ENCODE assay signal across 34 cellular contexts in the genomic region with DNA sequence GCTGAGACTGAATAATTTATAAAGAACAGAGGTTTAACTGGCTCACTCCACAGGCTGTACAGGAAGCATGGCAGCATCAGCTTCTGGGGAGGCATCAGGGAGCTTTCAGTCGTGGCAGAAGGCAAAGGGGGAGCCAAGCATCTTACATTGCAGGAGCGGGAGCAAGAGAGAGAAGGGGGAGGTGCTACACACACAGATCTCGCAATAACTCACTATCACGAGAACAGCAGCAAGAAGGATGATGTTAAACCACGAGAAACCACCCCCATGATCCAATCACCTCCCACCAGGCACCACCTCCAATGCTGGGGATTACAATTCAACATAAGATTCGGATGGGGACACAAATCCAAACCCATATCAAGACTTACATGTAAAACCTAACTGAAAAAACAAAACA. TPM values are rescaled to one million over a fixed set of nuclear protein-coding genes. Genes with fewer than 3 reads are reported as not detected.
"Had no signal": no experiment of that assay in that cellular context is flagged by ENCODE, and none has a peak within 500 bp of the region (broad histone marks: within the 10 kb centered on the region; RNA-seq: fewer than 3 reads in every experiment).

No MANE protein-coding gene starts in this region.

- H3K27me3 Mint-ChIP-seq: activated CD4-positive, alpha-beta memory T cell treated with anti-CD3 and anti-CD28 coated beads, Interleukin-2, amount 10 ng/mL, durations not matched to agents 7 days and 5 days; activated CD8-positive, alpha-beta memory T cell treated with anti-CD3 and anti-CD28 coated beads, Interleukin-2, amount 10 ng/mL, durations not matched to agents 7 days and 5 days; activated naive CD8-positive, alpha-beta T cell treated with anti-CD3 and anti-CD28 coated beads for 36 hours; brain had no signal

- DNase-seq: activated CD4-positive, alpha-beta memory T cell treated with anti-CD3 and anti-CD28 coated beads, Interleukin-2, amount 10 ng/mL, durations not matched to agents 7 days and 5 days; activated CD4-positive, alpha-beta T cell treated with anti-CD3 and anti-CD28 coated beads for 1 hour; activated CD4-positive, alpha-beta T cell treated with anti-CD3 and anti-CD28 coated beads for 48 hours; activated CD4-positive, CD25-positive, alpha-beta regulatory T cell; activated CD8-positive, alpha-beta memory T cell treated with anti-CD3 and anti-CD28 coated beads for 24 hours; activated CD8-positive, alpha-beta memory T cell treated with anti-CD3 and anti-CD28 coated beads, Interleukin-2, amount 10 ng/mL, durations not matched to agents 7 days and 5 days; activated CD8-positive, alpha-beta memory T cell treated with anti-CD3 and anti-CD28 coated beads, Interleukin-2, amount 50 U/mL, for 48 hours; activated effector memory CD4-positive, alpha-beta T cell treated with Interleukin-2 at 50 U/mL for 16 hours; activated naive CD4-positive, alpha-beta T cell treated with anti-CD3 and anti-CD28 coated beads, Interleukin-2, amount 50 U/mL, for 16 hours; activated naive CD8-positive, alpha-beta T cell treated with anti-CD3 and anti-CD28 coated beads for 36 hours; activated T-cell treated with anti-CD3 and anti-CD28 coated beads, Interleukin-2, amount 50 U/mL, for 48 hours; anterior cingulate cortex; caudate nucleus; cerebellar nuclear complex; NCI-H1092; NCI-H146; NCI-H187; NCI-H2029 treated with DMSO at 0.1 percent for 48 hours; NCI-H2107; NCI-H2171; NCI-H510A; NCI-H526; NCI-H748 treated with DMSO at 0.1 percent for 48 hours; NK-92 treated with Interleukin-12 subunit alpha and Interleukin-12 subunit beta, amount 100 ng/mL, for 24 hours; PC-9; Right ventricle myocardium superior; SW 1271; T-helper 1 cell; T-helper 2 cell; T-helper 9 cell; WERI-Rb-1 had no signal

- H3K4me3 Mint-ChIP-seq: activated CD4-positive, alpha-beta memory T cell treated with anti-CD3 and anti-CD28 coated beads, Interleukin-2, amount 10 ng/mL, durations not matched to agents 7 days and 5 days; activated CD8-positive, alpha-beta memory T cell treated with anti-CD3 and anti-CD28 coated beads, Interleukin-2, amount 10 ng/mL, durations not matched to agents 7 days and 5 days; activated naive CD8-positive, alpha-beta T cell treated with anti-CD3 and anti-CD28 coated beads for 36 hours; brain had no signal

- FAIRE-seq: bronchial epithelial cell, RCC 7860 had no signal

- H3K4me1 Mint-ChIP-seq: activated CD4-positive, alpha-beta memory T cell treated with anti-CD3 and anti-CD28 coated beads, Interleukin-2, amount 10 ng/mL, durations not matched to agents 7 days and 5 days; activated CD8-positive, alpha-beta memory T cell treated with anti-CD3 and anti-CD28 coated beads, Interleukin-2, amount 10 ng/mL, durations not matched to agents 7 days and 5 days; activated naive CD8-positive, alpha-beta T cell treated with anti-CD3 and anti-CD28 coated beads for 36 hours; brain had no signal

- H3K9me3 Mint-ChIP-seq: activated CD4-positive, alpha-beta memory T cell treated with anti-CD3 and anti-CD28 coated beads, Interleukin-2, amount 10 ng/mL, durations not matched to agents 7 days and 5 days had no signal

- H3K4me3 ChIP-seq: PC-9 had no signal

- H3K27ac Mint-ChIP-seq: activated CD4-positive, alpha-beta memory T cell treated with anti-CD3 and anti-CD28 coated beads, Interleukin-2, amount 10 ng/mL, durations not matched to agents 7 days and 5 days; activated CD8-positive, alpha-beta memory T cell treated with anti-CD3 and anti-CD28 coated beads, Interleukin-2, amount 10 ng/mL, durations not matched to agents 7 days and 5 days; activated naive CD8-positive, alpha-beta T cell treated with anti-CD3 and anti-CD28 coated beads for 36 hours; brain had no signal

- ATAC-seq: activated CD8-positive, alpha-beta memory T cell treated with anti-CD3 and anti-CD28 coated beads, Interleukin-2, amount 10 ng/mL, durations not matched to agents 7 days and 5 days had no signal

- H2AFZ ChIP-seq: PC-9 had no signal

- H3K27ac ChIP-seq: PC-9, WERI-Rb-1 had no signal

- H3K4me2 ChIP-seq: PC-9 had no signal

RNA-seq across cellular contexts. Expression of gene MATN3, which starts 17.8 kb away (rescaled TPM):
- total RNA-seq: activated CD4-positive, alpha-beta memory T cell treated with anti-CD3 and anti-CD28 coated beads, Interleukin-2, amount 10 ng/mL, durations not matched to agents 7 days and 5 days; activated CD8-positive, alpha-beta memory T cell treated with anti-CD3 and anti-CD28 coated beads, Interleukin-2, amount 10 ng/mL, durations not matched to agents 7 days and 5 days; activated naive CD8-positive, alpha-beta T cell treated with anti-CD3 and anti-CD28 coated beads for 36 hours had no signal
